In the genomic region with DNA sequence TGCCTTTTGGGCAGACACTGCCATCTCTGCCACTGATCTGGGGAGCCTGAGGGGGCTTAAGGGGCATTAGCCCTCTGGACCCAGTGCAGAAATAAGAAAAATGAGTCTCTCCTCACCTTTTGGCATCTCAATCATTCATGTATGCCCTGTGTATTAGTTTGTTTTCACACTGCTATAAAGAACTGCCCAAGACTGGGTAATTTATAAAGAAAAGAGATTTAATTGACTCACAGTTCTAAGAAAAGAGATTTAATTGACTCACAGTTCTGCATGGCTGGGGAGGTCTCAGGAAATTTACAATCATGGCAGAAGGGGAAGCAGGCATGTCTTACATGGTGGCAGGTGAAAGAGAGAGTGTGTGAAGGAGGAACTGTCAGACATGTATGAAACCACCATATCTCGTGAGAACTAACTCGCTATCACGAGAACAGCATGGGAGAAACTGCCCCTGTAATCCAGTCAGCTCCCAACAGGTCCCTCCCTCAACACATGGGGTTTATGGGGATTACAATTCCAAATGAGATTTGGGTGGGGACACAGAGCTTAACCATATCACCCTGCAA, we compare ENCODE assay signal across 1 cellular context.
TF ChIP-seq lines count a peak whose summit lies in the region.

No MANE protein-coding gene starts in this region.

TF ChIP-seq in IMR-90, 13 proteins besides CTCF, POLR2A, EP300 and RAD21:
- TF ChIP-seq, protein P1, sequence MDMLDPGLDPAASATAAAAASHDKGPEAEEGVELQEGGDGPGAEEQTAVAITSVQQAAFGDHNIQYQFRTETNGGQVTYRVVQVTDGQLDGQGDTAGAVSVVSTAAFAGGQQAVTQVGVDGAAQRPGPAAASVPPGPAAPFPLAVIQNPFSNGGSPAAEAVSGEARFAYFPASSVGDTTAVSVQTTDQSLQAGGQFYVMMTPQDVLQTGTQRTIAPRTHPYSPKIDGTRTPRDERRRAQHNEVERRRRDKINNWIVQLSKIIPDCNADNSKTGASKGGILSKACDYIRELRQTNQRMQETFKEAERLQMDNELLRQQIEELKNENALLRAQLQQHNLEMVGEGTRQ (IDR thresholded peaks at IDR 0.05; ENCODE audit: low read depth, low read length): no peak
- no peak for TF ChIP-seq FOS (IDR thresholded peaks at IDR 0.05; ENCODE audit: low read depth, low read length)
- no peak for TF ChIP-seq SMC3 (IDR thresholded peaks at IDR 0.05; ENCODE audit: low read depth, low read length)
- no peak for TF ChIP-seq NFE2L2 (IDR thresholded peaks at IDR 0.05; ENCODE audit: low read depth, low read length)
- TF ChIP-seq RCOR1 (IDR thresholded peaks at IDR 0.05; ENCODE audit: insufficient replicate concordance, low read length): no peak
- TF ChIP-seq MAFK (IDR thresholded peaks at IDR 0.05; ENCODE audit: low read depth, low read length): no peak
- TF ChIP-seq MXI1 (IDR thresholded peaks at IDR 0.05; ENCODE audit: borderline replicate concordance, low read depth, low read length): no peak
- TF ChIP-seq BHLHE40 (IDR thresholded peaks at IDR 0.05; ENCODE audit: low read depth, low read length): no peak
- no peak for TF ChIP-seq MAZ (IDR thresholded peaks at IDR 0.05; ENCODE audit: borderline replicate concordance, low read depth, low read length)
- no peak for TF ChIP-seq CEBPB (IDR thresholded peaks at IDR 0.05; ENCODE audit: low read depth, low read length)
- TF ChIP-seq CHD1 (IDR thresholded peaks at IDR 0.05; ENCODE audit: low read depth, low read length): no peak
